8 cellular contexts compared by ENCODE assay signal in the genomic region with DNA sequence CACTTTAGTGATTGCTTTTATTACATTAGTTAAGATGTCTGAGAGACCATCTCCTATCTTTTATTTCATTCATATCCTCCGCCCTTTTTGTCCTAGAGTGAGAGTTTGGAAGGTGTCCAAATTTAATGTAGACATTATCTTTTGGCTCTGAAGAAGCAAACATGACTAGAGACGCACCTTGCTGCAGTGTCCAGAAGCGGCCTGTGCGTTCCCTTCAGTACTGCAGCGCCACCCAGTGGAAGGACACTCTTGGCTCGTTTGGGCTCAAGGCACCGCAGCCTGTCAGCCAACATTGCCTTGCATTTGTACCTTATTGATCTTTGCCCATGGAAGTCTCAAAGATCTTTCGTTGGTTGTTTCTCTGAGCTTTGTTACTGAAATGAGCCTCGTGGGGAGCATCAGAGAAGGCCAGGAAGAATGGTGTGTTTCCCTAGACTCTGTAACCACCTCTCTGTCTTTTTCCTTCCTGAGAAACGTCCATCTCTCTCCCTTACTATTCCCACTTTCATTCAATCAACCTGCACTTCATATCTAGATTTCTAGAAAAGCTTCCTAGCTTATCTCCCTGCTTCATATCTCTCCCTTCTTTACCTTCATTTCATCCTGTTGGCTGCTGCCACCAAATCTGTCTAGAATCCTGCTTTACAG. TPM values are rescaled to one million over a fixed set of nuclear protein-coding genes. Genes with fewer than 3 reads are reported as not detected.
A peak's percentile ranks its signal among the peaks of the same experiment; 100 is the strongest.
DNase-seq lines count a peak whose midpoint lies in the region; ATAC-seq and TF ChIP-seq lines count a peak whose summit lies in the region.

No MANE protein-coding gene starts in this region.

- H3K9me3 Mint-ChIP-seq in type B pancreatic cell = no peaks in the 10 kb centered on the region

- no peaks in the 10 kb centered on the region for H4K20me1 ChIP-seq in osteoblast (ENCODE audit: insufficient read depth, low read length)

- H3K4me1 ChIP-seq in osteoblast (ENCODE audit: insufficient read depth, low read length) = no peaks in the 10 kb centered on the region

- peak; percentile 99 for TF ChIP-seq CTCF in 22Rv1 (IDR thresholded peaks at IDR 0.05)
- TF ChIP-seq CTCF in fibroblast of pulmonary artery (IDR thresholded peaks at IDR 0.05; ENCODE audit: low read length, missing control alignments) = peak; percentile 76
- peak; percentile 78 for TF ChIP-seq CTCF in osteoblast (IDR thresholded peaks at IDR 0.05; ENCODE audit: extremely low read depth, low read depth, low read length)
- peak; percentile 76 for TF ChIP-seq CTCF in type B pancreatic cell (conservative IDR thresholded peaks at IDR 0.05)

- H3K36me3 Mint-ChIP-seq in type B pancreatic cell = peaks cover 55% of the 10 kb centered on the region

- no peak overlapping the region for H2AFZ ChIP-seq in osteoblast (ENCODE audit: low read length)

- no peaks in the 10 kb centered on the region for H3K27me3 Mint-ChIP-seq in type B pancreatic cell

- no peaks in the 10 kb centered on the region for H3K79me2 ChIP-seq in osteoblast (ENCODE audit: insufficient read depth, low read length)

- H3K9me3 ChIP-seq in osteoblast (ENCODE audit: low read depth, low read length) = no peaks in the 10 kb centered on the region

- H3K4me2 ChIP-seq in osteoblast (ENCODE audit: insufficient read depth, low read length) = no peak overlapping the region

- DNase-seq in OCI-M1 (lab: John Stamatoyannopoulos, UW) = peak; percentile 42
- peak; percentile 50 for DNase-seq in activated T-helper 1 cell treated with anti-CD3 and anti-CD28 coated beads, Interleukin-2, amount 50 U/mL, for 16 hours (ENCODE audit: low read depth in 1 of 2, low spot score in 1 of 2)
- DNase-seq in fibroblast of pulmonary artery (ENCODE audit: low read depth) = peak; percentile 69
- DNase-seq in osteoblast (ENCODE audit: insufficient read length, low spot score, missing footprints) = peak; percentile 79
- no peak for DNase-seq in type B pancreatic cell (ENCODE audit: extremely low spot score, unreplicated experiment)
- no peak for DNase-seq in NCI-H2107 treated with DMSO at 0.1 percent for 48 hours (lab: John Stamatoyannopoulos, UW; ENCODE audit: unreplicated experiment)

- no peaks in the 10 kb centered on the region for H3K4me1 Mint-ChIP-seq in type B pancreatic cell (ENCODE audit: unreplicated experiment)

- no peak overlapping the region for H3K4me3 Mint-ChIP-seq in type B pancreatic cell

- no peak overlapping the region for H3K27ac ChIP-seq in 22Rv1
- H3K27ac ChIP-seq in osteoblast (ENCODE audit: low read depth, low read length) = no peak overlapping the region

- H3K27ac Mint-ChIP-seq in type B pancreatic cell = no peak overlapping the region

- no peaks in the 10 kb centered on the region for H3K27me3 ChIP-seq in osteoblast (ENCODE audit: insufficient read depth, low read length)

- H3K36me3 ChIP-seq in osteoblast (ENCODE audit: insufficient read depth, low read length) = peaks cover 71% of the 10 kb centered on the region

- peak; percentile 52 for ATAC-seq in GM18502 (IDR thresholded peaks at IDR 0.05; ENCODE audit: poor library complexity, unreplicated experiment)

- H3K4me3 ChIP-seq in fibroblast of pulmonary artery (replicated peaks; ENCODE audit: low read depth, low read length) = no peak overlapping the region
- no peak overlapping the region for H3K4me3 ChIP-seq in osteoblast (ENCODE audit: insufficient read depth, low read length)

RNA-seq across cellular contexts. Expression of a gene that starts 10.4 kb away (rescaled TPM):
- total RNA-seq in osteoblast = under 0.01 TPM in 2 replicates
- total RNA-seq in type B pancreatic cell (ENCODE audit: low replicate concordance) = 0.12 and 0.22 TPM in 2 replicates

RNA-seq across cellular contexts. Expression of a gene that starts 17.4 kb away (rescaled TPM):
- total RNA-seq in osteoblast (7.6 and 10.9 TPM in 2 replicates), type B pancreatic cell (ENCODE audit: low replicate concordance) (53.9 and 55.2 TPM in 2 replicates)

RNA-seq across cellular contexts. Expression of a gene that starts 20.8 kb away (rescaled TPM):
- total RNA-seq in osteoblast (not detected in 2 replicates), type B pancreatic cell (ENCODE audit: low replicate concordance) (2.6 and 4.8 TPM in 2 replicates)

RNA-seq across cellular contexts. Expression of a gene that starts 42.3 kb away (rescaled TPM):
- total RNA-seq in osteoblast (91.3 and 99.9 TPM in 2 replicates), type B pancreatic cell (ENCODE audit: low replicate concordance) (110 and 155 TPM in 2 replicates)

RNA-seq across cellular contexts. Expression of a gene that starts 57.0 kb away (rescaled TPM):
- total RNA-seq in osteoblast (1.2 and 1.4 TPM in 2 replicates), type B pancreatic cell (ENCODE audit: low replicate concordance) (2.1 and 6.5 TPM in 2 replicates)

Comparison
In these comparisons a context has a peak if more than half of its experiments do, and no peak if none do; other contexts are left out.
1. DNase-seq: peak in OCI-M1 (single experiment), activated T-helper 1 cell treated with anti-CD3 and anti-CD28 coated beads, Interleukin-2, amount 50 U/mL, for 16 hours (2 of 2), fibroblast of pulmonary artery (single experiment) and osteoblast (single experiment); none in type B pancreatic cell (single experiment) and NCI-H2107 treated with DMSO at 0.1 percent for 48 hours (single experiment).
2. Peak in every context shown above with its lines, with median percentiles within 50 percentile points of each other: CTCF ChIP-seq.